In the genomic region with DNA sequence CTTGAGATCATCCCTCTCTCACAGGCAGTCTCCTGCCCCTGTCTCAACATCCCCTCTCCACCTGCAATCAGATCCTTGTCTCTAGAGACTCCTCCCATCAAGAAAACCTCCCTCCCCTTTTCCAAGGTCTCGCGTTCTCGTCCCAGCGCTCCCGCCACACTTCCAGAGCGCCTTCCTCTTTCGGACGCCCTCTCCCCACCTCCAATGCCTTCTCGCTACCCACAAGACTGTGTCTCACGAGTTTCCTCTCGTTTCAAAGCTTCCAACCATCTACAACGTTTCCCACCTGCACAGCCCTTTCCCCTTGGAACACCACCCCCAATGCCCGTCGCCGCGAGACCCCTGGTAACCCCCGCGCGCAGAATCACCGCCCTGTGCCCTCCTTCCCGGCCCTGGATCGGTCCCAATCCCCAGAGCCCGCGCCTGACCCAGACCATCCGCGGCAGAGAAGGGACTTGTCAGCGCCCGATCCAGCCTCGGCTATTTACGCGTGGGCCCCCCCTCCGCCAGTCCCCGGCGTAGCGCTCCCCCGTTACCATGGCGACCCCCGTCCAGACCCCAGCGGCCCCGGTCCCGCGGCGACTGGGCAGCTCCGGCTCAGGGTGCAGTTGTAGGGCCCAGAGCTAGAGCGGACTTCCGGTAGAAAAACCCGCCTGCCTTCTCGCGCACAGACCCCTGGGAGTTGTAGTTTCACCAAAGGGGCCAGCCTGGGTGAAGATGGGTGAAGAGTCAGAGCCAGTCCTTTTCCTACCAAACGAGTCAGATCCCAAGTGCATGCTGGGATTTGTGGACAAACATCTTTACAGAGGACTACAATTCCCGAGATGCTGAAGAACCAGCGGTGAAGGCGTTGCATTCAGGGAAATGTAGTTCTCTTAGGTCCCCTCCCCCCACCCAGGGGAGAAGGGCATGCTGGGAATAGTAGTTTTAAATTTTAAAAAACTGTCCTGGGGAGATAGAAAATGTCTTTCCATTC, we compare ENCODE assay signal across 8 cellular contexts. TPM values are rescaled to one million over a fixed set of nuclear protein-coding genes. Genes with fewer than 3 reads are reported as not detected.
A peak's percentile ranks its signal among the peaks of the same experiment; 100 is the strongest.
DNase-seq lines count a peak whose midpoint lies in the region; ATAC-seq and TF ChIP-seq lines count a peak whose summit lies in the region.

AP2S1 (minus strand) TSS at position 619 of the 976 bp plus-strand sequence; CDS start at position 539, 80 bp downstream.

- H3K4me3 ChIP-seq in prostate gland (peak within 1 kb of the TSS; percentile 74 to 76), urinary bladder (ENCODE audit: low read depth, low read length) (peak within 1 kb of the TSS; percentile 82)

- peaks cover 5% of the 10 kb centered on the region for H3K4me1 ChIP-seq in prostate gland (replicated peaks)
- H3K4me1 ChIP-seq in urinary bladder (ENCODE audit: insufficient read depth), result no peaks in the 10 kb centered on the region

- DNase-seq in NCI-H187 (lab: John Stamatoyannopoulos, UW), result peak; percentile 94 to 98
- DNase-seq in T-helper 2 cell, result peak; percentile 64 to 99 (median 93)
- peak; percentile 92 for DNase-seq in left ventricle myocardium superior
- peak; percentile 98 for DNase-seq in prostate gland (ENCODE audit: low spot score)

- H3K27ac ChIP-seq in angular gyrus (ENCODE audit: low read depth, low read length) (peak within 1 kb of the TSS; percentile 67), prostate gland (peak within 1 kb of the TSS; percentile 82 to 83), urinary bladder (ENCODE audit: low read depth) (peak within 1 kb of the TSS; percentile 76)

- ATAC-seq in GM18498 (IDR thresholded peaks at IDR 0.05; ENCODE audit: unreplicated experiment) (peak; percentile 94), HG02938 (IDR thresholded peaks at IDR 0.05; ENCODE audit: unreplicated experiment) (peak; percentile 93), left ventricle myocardium superior (peak; percentile 95)

- under 1% methylated on average over 53 of the region's 53 CpGs for WGBS in prostate gland
- WGBS in urinary bladder, result under 1% methylated on average over 53 of the region's 53 CpGs

- peak; percentile 84 for TF ChIP-seq POLR2A in prostate gland (IDR thresholded peaks at IDR 0.05)

- H3K27me3 ChIP-seq in prostate gland (replicated peaks; ENCODE audit: insufficient read depth), result no peaks in the 10 kb centered on the region

- H3K9me3 ChIP-seq in prostate gland, result no peaks in the 10 kb centered on the region

- intact Hi-C loops in left ventricle myocardium superior (cut with micrococcal nuclease) (no loop called here), prostate gland (cut with DNase I) (no loop called here)

- H3K36me3 ChIP-seq in prostate gland (no peaks in the 10 kb centered on the region), urinary bladder (ENCODE audit: insufficient read depth) (no peaks in the 10 kb centered on the region)

- peak in 2 of 4 experiments; percentile 31 to 35 for TF ChIP-seq CTCF in prostate gland (IDR thresholded peaks at IDR 0.05)

RNA-seq across cellular contexts. Expression of gene AP2S1, which starts in this region (rescaled TPM):
- total RNA-seq in left ventricle myocardium superior (85.2 TPM), prostate gland (100 to 1,000 TPM; 118 to 141 TPM), urinary bladder (43.5 TPM)
- 117 TPM for polyA plus RNA-seq in urinary bladder

Comparison
In these comparisons a context has a peak if more than half of its experiments do, and no peak if none do; other contexts are left out.
1. Peak in every context shown above with its lines: DNase-seq, ATAC-seq, H3K4me3 ChIP-seq and H3K27ac ChIP-seq.